Comparison of ENCODE assay signal across 14 cellular contexts in genomic region chr21:38487906-38488639, GRCh38. TPM values are rescaled to one million over a fixed set of nuclear protein-coding genes. Genes with fewer than 3 reads are reported as not detected.
DNase-seq lines count a peak whose midpoint lies in the region; ATAC-seq and TF ChIP-seq lines count a peak whose summit lies in the region.
"Had no signal": no experiment of that assay in that cellular context is flagged by ENCODE, and none has a peak within 500 bp of the region (broad histone marks: within the 10 kb centered on the region; RNA-seq: fewer than 3 reads in every experiment).

No MANE protein-coding gene starts in this region.

- 63 to 68% (median 64%) methylated on average over 10 of the region's 10 CpGs for WGBS in heart left ventricle, 4 donors
- WGBS in esophagus squamous epithelium, 2 donors: 47 to 50% methylated on average over 10 of the region's 10 CpGs
- 44 to 49% methylated on average over 3 to 10 of the region's 10 CpGs for WGBS in transverse colon (ENCODE audit: low coverage in 1 of 2), 2 donors

- DNase-seq in heart left ventricle (no peak), left cardiac atrium (no peak), NCI-H774 (lab: John Stamatoyannopoulos, UW) (peak; percentile 84), esophagus squamous epithelium (lab: John Stamatoyannopoulos, UW) (no peak), transverse colon (no peak), GM19238 (ENCODE audit: insufficient read length, low spot score) (no peak), Peyer's patch (no peak)
- DNase-seq in activated CD4-positive, alpha-beta T cell treated with anti-CD3 and anti-CD28 coated beads, Interleukin-2, amount 50 U/mL, for 48 hours: no peak
- DNase-seq: NCI-H2171, SIG-M5 had no signal

- no peak for TF ChIP-seq EP300 in transverse colon (IDR thresholded peaks at IDR 0.05; ENCODE audit: low read depth)

- H3K9me3 ChIP-seq in heart left ventricle (no peaks in the 10 kb centered on the region), esophagus squamous epithelium (no peaks in the 10 kb centered on the region), transverse colon (no peaks in the 10 kb centered on the region), Peyer's patch (no peaks in the 10 kb centered on the region)
- H3K9me3 ChIP-seq: adrenal gland, gastroesophageal sphincter had no signal

- H3K27ac ChIP-seq in heart left ventricle: peak overlapping the region in 7 of 12 donors; percentile 21 to 51 (median 39)
- H3K27ac ChIP-seq in esophagus squamous epithelium: peak overlapping the region in 3 of 4 donors; percentile 35 to 58 (median 47)
- H3K27ac ChIP-seq in transverse colon: peak overlapping the region in 3 of 4 donors; percentile 64 to 76 (median 69)
- no peak overlapping the region for H3K27ac ChIP-seq in Peyer's patch

- ATAC-seq in heart left ventricle: peak in 1 of 4 donors; percentile 12
- no peak for ATAC-seq in left cardiac atrium
- ATAC-seq: gastroesophageal sphincter had no signal

- TF ChIP-seq POLR2A in heart left ventricle (IDR thresholded peaks at IDR 0.05) (no peak), esophagus squamous epithelium (IDR thresholded peaks at IDR 0.05) (no peak), transverse colon (IDR thresholded peaks at IDR 0.05) (no peak), Peyer's patch (IDR thresholded peaks at IDR 0.05) (no peak)

- intact Hi-C loops in heart left ventricle (cut with DNase I) (no loop called here), left cardiac atrium (cut with DNase I) (no loop called here), esophagus squamous epithelium (cut with DNase I) (no loop called here), transverse colon (cut with DNase I; ENCODE audit: low total_unique reads) (no loop called here)

- TF ChIP-seq CTCF in heart left ventricle (IDR thresholded peaks at IDR 0.05): no peak
- TF ChIP-seq CTCF in esophagus squamous epithelium (IDR thresholded peaks at IDR 0.05): no peak
- no peak for TF ChIP-seq CTCF in transverse colon (IDR thresholded peaks at IDR 0.05)
- TF ChIP-seq CTCF in Peyer's patch (IDR thresholded peaks at IDR 0.05): no peak

- no peak overlapping the region for H3K4me3 ChIP-seq in heart left ventricle
- no peak overlapping the region for H3K4me3 ChIP-seq in esophagus squamous epithelium
- H3K4me3 ChIP-seq in transverse colon: no peak overlapping the region
- no peak overlapping the region for H3K4me3 ChIP-seq in Peyer's patch
- H3K4me3 ChIP-seq: adrenal gland, gastroesophageal sphincter had no signal

- H3K4me1 ChIP-seq in heart left ventricle: peaks cover 2 to 63% (median 26%) of the 10 kb centered on the region in 12 donors
- peaks cover 5 to 52% (median 25%) of the 10 kb centered on the region in 3 donors for H3K4me1 ChIP-seq in esophagus squamous epithelium
- peaks cover 4 to 23% (median 18%) of the 10 kb centered on the region in 4 donors for H3K4me1 ChIP-seq in transverse colon
- H3K4me1 ChIP-seq in Peyer's patch: peaks cover 0 to 4% (median 0%) of the 10 kb centered on the region in 4 donors
- H3K4me1 ChIP-seq: adrenal gland, gastroesophageal sphincter had no signal

- in situ Hi-C loops in transverse colon (cut with MboI; ENCODE audit: low pct_ligation_motif_present in 1 of 4, low pct_unique_long_range_greater_than_20kb in 1 of 4, low sequenced_read_pairs in 3 of 4): no loop called here

- no peaks in the 10 kb centered on the region for H3K36me3 ChIP-seq in heart left ventricle
- no peaks in the 10 kb centered on the region for H3K36me3 ChIP-seq in esophagus squamous epithelium
- H3K36me3 ChIP-seq in transverse colon: no peaks in the 10 kb centered on the region
- no peaks in the 10 kb centered on the region for H3K36me3 ChIP-seq in Peyer's patch
- H3K36me3 ChIP-seq: adrenal gland, gastroesophageal sphincter had no signal

- H3K27me3 ChIP-seq in heart left ventricle (no peaks in the 10 kb centered on the region), esophagus squamous epithelium (no peaks in the 10 kb centered on the region), transverse colon (no peaks in the 10 kb centered on the region), Peyer's patch (no peaks in the 10 kb centered on the region)
- H3K27me3 ChIP-seq: gastroesophageal sphincter had no signal

RNA-seq across cellular contexts. Expression of gene ERG, which starts 10.2 kb away (rescaled TPM):
- total RNA-seq in heart left ventricle: 10 to 100 TPM; 11.6 to 37.9 (median 15.8) TPM
- 10 to 100 TPM in 1 of 2 donors, 1 to 10 TPM in 1; 5.9 to 11.7 TPM for polyA plus RNA-seq in heart left ventricle
- 10 to 100 TPM; 16.1 to 27.2 TPM for total RNA-seq in left cardiac atrium
- total RNA-seq in esophagus squamous epithelium: 10 to 100 TPM in 1 of 4 donors, 1 to 10 TPM in 3; 2.5 to 10.9 (median 8.4) TPM
- 1 to 10 TPM; 1.5 to 8.6 (median 3.7) TPM for total RNA-seq in transverse colon
- 10 to 100 TPM in 1 of 4 donors, 1 to 10 TPM in 3; 4.2 to 20.6 (median 4.8) TPM for total RNA-seq in Peyer's patch
- total RNA-seq: HT-29 had no signal
- polyA plus RNA-seq: neural cell had no signal

Comparison
In these comparisons a context has a peak if more than half of its experiments do, and no peak if none do; other contexts are left out.
1. H3K27ac ChIP-seq: peak in heart left ventricle (7 of 12), esophagus squamous epithelium (3 of 4) and transverse colon (3 of 4); none in Peyer's patch (0 of 4).